In the genomic region with DNA sequence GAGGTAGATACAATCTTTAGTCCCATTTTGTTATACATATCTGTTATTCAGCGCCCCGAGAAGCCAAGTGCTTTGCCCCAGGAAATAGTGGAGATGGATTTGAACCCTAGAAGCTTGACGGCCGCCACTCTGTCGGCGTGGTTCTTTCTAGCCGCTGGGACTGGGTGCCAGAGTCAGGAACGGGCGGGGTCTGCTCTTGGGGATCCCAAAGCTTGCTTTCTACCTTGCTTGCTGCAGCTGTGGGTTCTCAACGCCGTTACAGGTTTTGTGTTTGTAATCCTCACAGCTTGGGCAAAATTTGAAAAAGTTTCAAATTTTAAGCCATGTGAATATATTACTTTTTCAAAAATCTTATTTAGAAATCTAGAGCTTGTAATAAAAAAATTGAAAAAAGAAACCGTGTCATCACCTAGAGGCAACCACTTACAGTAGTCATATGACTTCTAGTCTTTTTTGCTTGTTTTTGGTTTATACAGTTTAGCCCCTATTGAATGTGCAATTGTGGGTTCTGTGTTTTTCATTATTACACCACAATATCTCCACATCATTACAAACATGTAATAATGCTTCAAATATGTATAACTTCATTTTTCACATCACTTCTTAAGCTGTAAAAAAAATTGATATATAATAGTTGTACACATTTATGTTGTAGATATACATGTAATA, we compare ENCODE assay signal across 8 cellular contexts. TPM values are rescaled to one million over a fixed set of nuclear protein-coding genes. Genes with fewer than 3 reads are reported as not detected.
A peak's percentile ranks its signal among the peaks of the same experiment; 100 is the strongest.
DNase-seq lines count a peak whose midpoint lies in the region; ATAC-seq and TF ChIP-seq lines count a peak whose summit lies in the region.

No MANE protein-coding gene starts in this region.

- CTCF ChIA-PET in SK-N-SH (lab: Yijun Ruan, JAX) = interaction anchor here (0.9 to 6.3 kb wide), 8 partner anchors 22 to 331 kb away, joined by 3 to 69 read pairs (median 4); partner anchors contain the start of gene TP53INP2

- H3K4me3 ChIP-seq in GM08714 (ENCODE audit: low read length) (peak overlapping the region; percentile 92), SK-N-SH (ENCODE audit: low read depth in 2 of 2, low read length in 1 of 2) (peak overlapping the region; percentile 73 to 92), colonic mucosa (peak overlapping the region; percentile 61), stomach smooth muscle (ENCODE audit: low read length in 2 of 2) (peak overlapping the region; percentile 91 to 95)

- TF ChIP-seq EP300 in SK-N-SH (IDR thresholded peaks at IDR 0.05; ENCODE audit: borderline replicate concordance in 1 of 2, low read depth in 1 of 2, low read length in 1 of 2) = no peak

- 2% methylated on average over 12 of the region's 12 CpGs for WGBS in SK-N-SH (ENCODE audit: low lambda C conversion rate)

- H3K9me3 ChIP-seq in SK-N-SH (no peaks in the 10 kb centered on the region), colonic mucosa (no peaks in the 10 kb centered on the region), stomach smooth muscle (ENCODE audit: control insufficient read depth in 2 of 2, low read length in 2 of 2) (no peaks in the 10 kb centered on the region)

- peak overlapping the region; percentile 80; the same call in 1 of the 2 replicates for H2AFZ ChIP-seq in SK-N-SH (ENCODE audit: low read depth)

- peak overlapping the region; percentile 92 for H3K27ac ChIP-seq in SK-N-SH (ENCODE audit: low read depth in 2 of 2, low read length in 1 of 2)
- peak overlapping the region; percentile 93 for H3K27ac ChIP-seq in colonic mucosa
- H3K27ac ChIP-seq in stomach smooth muscle (ENCODE audit: low read length) = peak overlapping the region; percentile 90

- TF ChIP-seq CTCF in SK-N-SH (IDR thresholded peaks at IDR 0.05) (no peak), colonic mucosa (IDR thresholded peaks at IDR 0.05) (no peak)

- H3K9me2 ChIP-seq in SK-N-SH = no peaks in the 10 kb centered on the region

- H3K36me3 ChIP-seq in SK-N-SH (replicated peaks in 1 of 2; ENCODE audit: control insufficient read depth in 1 of 2, insufficient read depth in 2 of 2, low read length in 1 of 2) (peaks cover 18 to 29% of the 10 kb centered on the region in 2 experiments), colonic mucosa (no peaks in the 10 kb centered on the region), stomach smooth muscle (ENCODE audit: control insufficient read depth in 2 of 2, insufficient read depth in 2 of 2, low read length in 2 of 2) (peaks cover 0 to 2% of the 10 kb centered on the region in 2 donors)

- H3K27me3 ChIP-seq in SK-N-SH (ENCODE audit: insufficient read depth) = no peaks in the 10 kb centered on the region
- no peaks in the 10 kb centered on the region for H3K27me3 ChIP-seq in colonic mucosa
- H3K27me3 ChIP-seq in stomach smooth muscle (ENCODE audit: control insufficient read depth in 1 of 2, insufficient read depth in 2 of 2, low read length in 2 of 2) = no peaks in the 10 kb centered on the region

- H3K79me2 ChIP-seq in SK-N-SH (ENCODE audit: insufficient read depth) = peaks cover 55% of the 10 kb centered on the region

- peaks cover 0 to 9% of the 10 kb centered on the region in 2 experiments; a peak in 2 of 4 replicates for H3K4me1 ChIP-seq in SK-N-SH (ENCODE audit: control insufficient read depth in 1 of 2, insufficient read depth in 2 of 2, low read depth in 1 of 2, low read length in 1 of 2)
- peaks cover 3% of the 10 kb centered on the region for H3K4me1 ChIP-seq in colonic mucosa
- H3K4me1 ChIP-seq in stomach smooth muscle (ENCODE audit: control insufficient read depth, insufficient read depth, low read length) = peaks cover 5% of the 10 kb centered on the region

- peaks cover 33% of the 10 kb centered on the region for H4K20me1 ChIP-seq in SK-N-SH (ENCODE audit: insufficient read depth)

- DNase-seq in SK-N-SH (peak; percentile 60), colonic mucosa (peak; percentile 50), lung microvascular endothelial cell (ENCODE audit: low read depth in 2 of 2) (peak; percentile 31 to 39), CD1c-positive myeloid dendritic cell (ENCODE audit: extremely low spot score) (no peak)

- peak overlapping the region; percentile 93 for H3K4me2 ChIP-seq in SK-N-SH

- no peak for TF ChIP-seq RAD21 in SK-N-SH (IDR thresholded peaks at IDR 0.05; ENCODE audit: low read length)

- H3K9ac ChIP-seq in SK-N-SH = peak overlapping the region; percentile 92
- H3K9ac ChIP-seq in colonic mucosa (ENCODE audit: low read depth in 2 of 2, low read length in 2 of 2) = peak overlapping the region; percentile 87 to 89
- peak overlapping the region; percentile 88 to 89 for H3K9ac ChIP-seq in stomach smooth muscle (ENCODE audit: low read length in 2 of 2)

- intact Hi-C loops in colonic mucosa (cut with DNase I) = no loop called here

- peak; percentile 14 for ATAC-seq in HG02852 (IDR thresholded peaks at IDR 0.05; ENCODE audit: unreplicated experiment)
- no peak for ATAC-seq in GM18868 (IDR thresholded peaks at IDR 0.05; ENCODE audit: unreplicated experiment)

- POLR2A ChIA-PET in SK-N-SH (lab: Yijun Ruan, JAX) = interaction anchor here (0.6 to 1.6 kb wide), 3 partner anchors 17 to 154 kb away, joined by 3 to 14 read pairs (median 6); partner anchors contain the start of gene ITCH

- peaks cover 18% of the 10 kb centered on the region for H3F3A ChIP-seq in SK-N-SH (replicated peaks; ENCODE audit: insufficient read depth)

TF ChIP-seq in SK-N-SH, 30 proteins besides CTCF, POLR2A, EP300 and RAD21:
- no peak for TF ChIP-seq ELF1 (IDR thresholded peaks at IDR 0.05)
- TF ChIP-seq TCF12 (IDR thresholded peaks at IDR 0.05) = peak; percentile 7; the same call in 1 of the 2 replicates
- TF ChIP-seq CHD2 (IDR thresholded peaks at IDR 0.05; ENCODE audit: low read length, partially characterized antibody) = no peak
- no peak for TF ChIP-seq FOSL2 (IDR thresholded peaks at IDR 0.05; ENCODE audit: borderline replicate concordance, low read depth)
- TF ChIP-seq MAX (IDR thresholded peaks at IDR 0.05; ENCODE audit: low read depth) = no peak
- TF ChIP-seq NFIC (IDR thresholded peaks at IDR 0.05; ENCODE audit: borderline replicate concordance) = no peak
- no peak for TF ChIP-seq RCOR1 (IDR thresholded peaks at IDR 0.05; ENCODE audit: low read length)

RNA-seq across cellular contexts. Expression of gene DYNLRB1, which starts 0.8 kb away (rescaled TPM):
- 298 and 402 TPM in 2 replicates for polyA plus RNA-seq in SK-N-SH (2012; rRNA removed)
- polyA plus RNA-seq in SK-N-SH (2012; cell fraction: cytosol; rRNA removed) = 379 and 385 TPM in 2 replicates
- 112 and 116 TPM in 2 replicates for polyA plus RNA-seq in SK-N-SH (2012; cell fraction: nucleus; rRNA removed)
- total RNA-seq in colonic mucosa (100 to 1,000 TPM; 106 to 107 TPM), lung microvascular endothelial cell (48.8 and 85.9 TPM in 2 replicates)

RNA-seq across cellular contexts. Expression of gene MAP1LC3A, which starts 41.5 kb away (rescaled TPM):
- polyA plus RNA-seq in SK-N-SH (2012; rRNA removed) = 17.2 and 24.9 TPM in 2 replicates
- polyA plus RNA-seq in SK-N-SH (2012; cell fraction: cytosol; rRNA removed) = 11.7 and 18.7 TPM in 2 replicates
- 80.3 and 107 TPM in 2 replicates for polyA plus RNA-seq in SK-N-SH (2012; cell fraction: nucleus; rRNA removed)
- total RNA-seq in colonic mucosa (10 to 100 TPM; 44.8 to 46.2 TPM), lung microvascular endothelial cell (19.0 and 38.7 TPM in 2 replicates)
